23 cellular contexts compared by ENCODE assay signal in genomic region chr13:47188802-47189201, GRCh38.
DNase-seq lines count a peak whose midpoint lies in the region; ATAC-seq, FAIRE-seq and TF ChIP-seq lines count a peak whose summit lies in the region.
"Had no signal": no experiment of that assay in that cellular context is flagged by ENCODE, and none has a peak within 500 bp of the region (broad histone marks: within the 10 kb centered on the region; RNA-seq: fewer than 3 reads in every experiment).

No MANE protein-coding gene starts in this region.

- H3K9ac ChIP-seq in SK-N-SH, result no peak overlapping the region
- H3K9ac ChIP-seq in fibroblast of lung (ENCODE audit: insufficient read depth, low read length), result no peak overlapping the region
- no peak overlapping the region for H3K9ac ChIP-seq in kidney (ENCODE audit: low read length in 2 of 2)

- ATAC-seq in SK-N-SH treated with all-trans-retinoic acid at 6 μM for 48 hours, result no peak; the same call in 2 of the 3 replicates
- peak; percentile 16 for ATAC-seq in stimulated activated memory B cell treated with anti-CD40 and anti-IgM and Interleukin-4, amounts not matched to agents 10 μg/mL and 1 μg/mL and 100 μg/mL, for 72 hours
- ATAC-seq: activated CD8-positive, alpha-beta memory T cell treated with anti-CD3 and anti-CD28 coated beads, Interleukin-2, amount 10 ng/mL, durations not matched to agents 7 days and 5 days; natural killer cell treated with Interleukin-12 subunit alpha and Interleukin-12 subunit beta and Interleukin-15 and Interleukin-18, amount 100 ng/mL, for 72 hours had no signal

- no peaks in the 10 kb centered on the region for H3K9me2 ChIP-seq in SK-N-SH

- H3K4me1 ChIP-seq in SK-N-SH (ENCODE audit: control insufficient read depth in 1 of 2, insufficient read depth in 2 of 2, low read depth in 1 of 2, low read length in 1 of 2), result no peaks in the 10 kb centered on the region
- no peaks in the 10 kb centered on the region for H3K4me1 ChIP-seq in fibroblast of lung (ENCODE audit: control insufficient read depth, extremely low read depth, insufficient read depth, low read length)
- no peaks in the 10 kb centered on the region for H3K4me1 ChIP-seq in kidney (ENCODE audit: control insufficient read depth in 1 of 2, insufficient read depth in 1 of 2, low read depth in 1 of 2, low read length in 2 of 2)
- H3K4me1 ChIP-seq: upper lobe of left lung had no signal

- CTCF ChIA-PET in SK-N-SH (lab: Yijun Ruan, JAX), result no interaction called here

- no peak for FAIRE-seq in frontal cortex (lab: Jason Lieb, UNC)
- no peak for FAIRE-seq in kidney (lab: Jason Lieb, UNC)

- TF ChIP-seq RAD21 in SK-N-SH (IDR thresholded peaks at IDR 0.05; ENCODE audit: low read length), result no peak

- no peaks in the 10 kb centered on the region for H3K36me3 Mint-ChIP-seq in stimulated activated memory B cell treated with anti-CD40 and anti-IgM and Interleukin-4, amounts not matched to agents 10 μg/mL and 1 μg/mL and 100 μg/mL, for 72 hours
- H3K36me3 Mint-ChIP-seq: activated CD8-positive, alpha-beta memory T cell treated with anti-CD3 and anti-CD28 coated beads, Interleukin-2, amount 10 ng/mL, durations not matched to agents 7 days and 5 days; natural killer cell treated with Interleukin-12 subunit alpha and Interleukin-12 subunit beta and Interleukin-15 and Interleukin-18, amount 100 ng/mL, for 72 hours had no signal

- H3K27me3 ChIP-seq in SK-N-SH (ENCODE audit: insufficient read depth) (no peaks in the 10 kb centered on the region), fibroblast of lung (ENCODE audit: control insufficient read depth, insufficient read depth, low read length) (no peaks in the 10 kb centered on the region)

- H3K79me2 ChIP-seq in SK-N-SH (ENCODE audit: insufficient read depth), result no peaks in the 10 kb centered on the region
- no peaks in the 10 kb centered on the region for H3K79me2 ChIP-seq in fibroblast of lung (ENCODE audit: control insufficient read depth, insufficient read depth, low read length)

- H3K4me3 ChIP-seq in SK-N-SH (ENCODE audit: low read depth in 2 of 2, low read length in 1 of 2) (no peak overlapping the region), fibroblast of lung (replicated peaks in 1 of 4; ENCODE audit: control extremely low read depth in 1 of 4, insufficient read depth in 1 of 4, low read depth in 3 of 4, low read length in 4 of 4) (no peak overlapping the region), kidney (ENCODE audit: low read length in 2 of 2) (no peak overlapping the region)
- H3K4me3 ChIP-seq: upper lobe of left lung had no signal

- intact Hi-C loops in kidney (cut with DNase I), result no loop called here

- no peaks in the 10 kb centered on the region for H3F3A ChIP-seq in SK-N-SH (replicated peaks; ENCODE audit: insufficient read depth)

- TF ChIP-seq CTCF in SK-N-SH (IDR thresholded peaks at IDR 0.05) (no peak), fibroblast of lung (conservative IDR thresholded peaks at IDR 0.05 in 1 of 2, IDR thresholded peaks at IDR 0.05 in 1 of 2; ENCODE audit: low read depth in 1 of 2, low read length in 2 of 2) (no peak), kidney (IDR thresholded peaks at IDR 0.05; ENCODE audit: borderline replicate concordance, extremely low read depth, insufficient read depth) (no peak)

- TF ChIP-seq EP300 in SK-N-SH (IDR thresholded peaks at IDR 0.05; ENCODE audit: borderline replicate concordance in 1 of 2, low read depth in 1 of 2, low read length in 1 of 2), result no peak

- POLR2A ChIA-PET in SK-N-SH (lab: Yijun Ruan, JAX), result no interaction called here

- H3K9me3 Mint-ChIP-seq in stimulated activated memory B cell treated with anti-CD40 and anti-IgM and Interleukin-4, amounts not matched to agents 10 μg/mL and 1 μg/mL and 100 μg/mL, for 72 hours, result no peaks in the 10 kb centered on the region
- H3K9me3 Mint-ChIP-seq: endodermal cell; stimulated activated naive CD8-positive, alpha-beta T cell treated with anti-CD3 and anti-CD28 coated beads, Interleukin-15, Interleukin-2, amounts not matched to agents 100 ng/mL and 50 ng/mL, for 24 hours had no signal

- no peak overlapping the region for H2AFZ ChIP-seq in SK-N-SH (ENCODE audit: low read depth)
- H2AFZ ChIP-seq in fibroblast of lung (ENCODE audit: low read length), result no peak overlapping the region

- H3K4me1 Mint-ChIP-seq in stimulated activated memory B cell treated with anti-CD40 and anti-IgM and Interleukin-4, amounts not matched to agents 10 μg/mL and 1 μg/mL and 100 μg/mL, for 72 hours, result no peaks in the 10 kb centered on the region
- H3K4me1 Mint-ChIP-seq: activated CD8-positive, alpha-beta memory T cell treated with anti-CD3 and anti-CD28 coated beads, Interleukin-2, amount 10 ng/mL, durations not matched to agents 7 days and 5 days; endodermal cell had no signal

- H3K27ac ChIP-seq in SK-N-SH (ENCODE audit: low read depth in 2 of 2, low read length in 1 of 2) (no peak overlapping the region), fibroblast of lung (ENCODE audit: insufficient read depth, low read length) (no peak overlapping the region), kidney (ENCODE audit: low read depth in 2 of 2, low read length in 2 of 2) (no peak overlapping the region)
- H3K27ac ChIP-seq: upper lobe of left lung had no signal

- H4K20me1 ChIP-seq in SK-N-SH (ENCODE audit: insufficient read depth) (no peaks in the 10 kb centered on the region), fibroblast of lung (ENCODE audit: control insufficient read depth, extremely low read depth, insufficient read depth, low read length) (no peaks in the 10 kb centered on the region)

- no peak overlapping the region for H3K27ac Mint-ChIP-seq in stimulated activated memory B cell treated with anti-CD40 and anti-IgM and Interleukin-4, amounts not matched to agents 10 μg/mL and 1 μg/mL and 100 μg/mL, for 72 hours
- H3K27ac Mint-ChIP-seq: activated CD8-positive, alpha-beta memory T cell treated with anti-CD3 and anti-CD28 coated beads, Interleukin-2, amount 10 ng/mL, durations not matched to agents 7 days and 5 days; endodermal cell; natural killer cell treated with Interleukin-12 subunit alpha and Interleukin-12 subunit beta and Interleukin-15 and Interleukin-18, amount 100 ng/mL, for 72 hours; progenitor cell of endocrine pancreas; stimulated activated naive CD8-positive, alpha-beta T cell treated with anti-CD3 and anti-CD28 coated beads, Interleukin-15, Interleukin-2, amounts not matched to agents 100 ng/mL and 50 ng/mL, for 24 hours had no signal

- 46% methylated on average over 3 of the region's 3 CpGs for WGBS in SK-N-SH (ENCODE audit: low lambda C conversion rate)

- peaks cover 11% of the 10 kb centered on the region for H3K27me3 Mint-ChIP-seq in stimulated activated memory B cell treated with anti-CD40 and anti-IgM and Interleukin-4, amounts not matched to agents 10 μg/mL and 1 μg/mL and 100 μg/mL, for 72 hours
- H3K27me3 Mint-ChIP-seq: activated CD8-positive, alpha-beta memory T cell treated with anti-CD3 and anti-CD28 coated beads, Interleukin-2, amount 10 ng/mL, durations not matched to agents 7 days and 5 days; progenitor cell of endocrine pancreas; stimulated activated naive CD8-positive, alpha-beta T cell treated with anti-CD3 and anti-CD28 coated beads, Interleukin-15, Interleukin-2, amounts not matched to agents 100 ng/mL and 50 ng/mL, for 24 hours had no signal

- DNase-seq in SK-N-SH (no peak), NCI-H226 (peak; percentile 65), fibroblast of lung (ENCODE audit: low read depth in 2 of 2) (peak; percentile 47 to 48), putamen (ENCODE audit: low spot score) (no peak), frontal cortex (ENCODE audit: low spot score in 2 of 2) (no peak), kidney (no peak)
- DNase-seq: 8988T; activated CD4-positive, alpha-beta T cell treated with anti-CD3 and anti-CD28 coated beads for 1 hour; activated CD8-positive, alpha-beta memory T cell treated with anti-CD3 and anti-CD28 coated beads, Interleukin-2, amount 10 ng/mL, durations not matched to agents 7 days and 5 days; activated effector memory CD4-positive, alpha-beta T cell treated with anti-CD3 and anti-CD28 coated beads, Interleukin-2, amount 50 U/mL, for 16 hours; DND-41; endodermal cell; MV-4-11; NCI-H2081 treated with DMSO at 0.1 percent for 48 hours; NCI-H510A treated with DMSO at 0.1 percent for 48 hours; SIG-M5; stimulated activated CD4-positive, alpha-beta T cell treated with anti-CD3 and anti-CD28 coated beads, Interleukin-12 subunit alpha, Interleukin-12 subunit beta, amount 100 ng/mL, for 4 hours; upper lobe of left lung had no signal

- no peak overlapping the region for H3K4me3 Mint-ChIP-seq in stimulated activated memory B cell treated with anti-CD40 and anti-IgM and Interleukin-4, amounts not matched to agents 10 μg/mL and 1 μg/mL and 100 μg/mL, for 72 hours
- H3K4me3 Mint-ChIP-seq: activated CD8-positive, alpha-beta memory T cell treated with anti-CD3 and anti-CD28 coated beads, Interleukin-2, amount 10 ng/mL, durations not matched to agents 7 days and 5 days; endodermal cell; natural killer cell treated with Interleukin-12 subunit alpha and Interleukin-12 subunit beta and Interleukin-15 and Interleukin-18, amount 100 ng/mL, for 72 hours; stimulated activated naive CD8-positive, alpha-beta T cell treated with anti-CD3 and anti-CD28 coated beads, Interleukin-15, Interleukin-2, amounts not matched to agents 100 ng/mL and 50 ng/mL, for 24 hours had no signal

- H3K4me2 ChIP-seq in SK-N-SH (no peak overlapping the region), fibroblast of lung (ENCODE audit: extremely low read depth, insufficient read depth, low read length) (no peak overlapping the region)

- H3K36me3 ChIP-seq in SK-N-SH (replicated peaks in 1 of 2; ENCODE audit: control insufficient read depth in 1 of 2, insufficient read depth in 2 of 2, low read length in 1 of 2) (no peaks in the 10 kb centered on the region), fibroblast of lung (ENCODE audit: control insufficient read depth, insufficient read depth, low read length) (no peaks in the 10 kb centered on the region), kidney (ENCODE audit: control insufficient read depth in 1 of 2, insufficient read depth in 2 of 2, low read length in 2 of 2) (no peaks in the 10 kb centered on the region)
- H3K36me3 ChIP-seq: upper lobe of left lung had no signal

- H3K9me3 ChIP-seq in SK-N-SH (no peaks in the 10 kb centered on the region), fibroblast of lung (ENCODE audit: control insufficient read depth, insufficient read depth, low read depth, low read length) (no peaks in the 10 kb centered on the region), kidney (ENCODE audit: control insufficient read depth in 1 of 2, low read length in 2 of 2) (no peaks in the 10 kb centered on the region)
- H3K9me3 ChIP-seq: upper lobe of left lung had no signal

TF ChIP-seq in SK-N-SH, 30 proteins besides CTCF, POLR2A, EP300 and RAD21 (continues in another document):
- no peak for TF ChIP-seq SIN3A (IDR thresholded peaks at IDR 0.05; ENCODE audit: borderline replicate concordance, low read depth, low read length)

TF ChIP-seq in SK-N-SH treated with all-trans-retinoic acid at 6 μM for 48 hours, 23 proteins besides CTCF, POLR2A, EP300 and RAD21:
- no peak for TF ChIP-seq ISL1 (CRISPR knock-in tag; IDR thresholded peaks at IDR 0.05)
- TF ChIP-seq ESRRG (CRISPR knock-in tag; IDR thresholded peaks at IDR 0.05), result no peak
- no peak for TF ChIP-seq RARB (CRISPR knock-in tag; IDR thresholded peaks at IDR 0.05)
- no peak for TF ChIP-seq ZC3H10 (CRISPR knock-in tag; IDR thresholded peaks at IDR 0.05)
- TF ChIP-seq TOX (CRISPR knock-in tag; IDR thresholded peaks at IDR 0.05; ENCODE audit: borderline replicate concordance), result no peak

Comparison
In these comparisons a context has a peak if more than half of its experiments do, and no peak if none do; other contexts are left out.
1. DNase-seq: peak in NCI-H226 (single experiment) and fibroblast of lung (2 of 2); none in SK-N-SH (single experiment), putamen (single experiment), frontal cortex (0 of 2) and kidney (single experiment).